10 cellular contexts compared by ENCODE assay signal in the genomic region with DNA sequence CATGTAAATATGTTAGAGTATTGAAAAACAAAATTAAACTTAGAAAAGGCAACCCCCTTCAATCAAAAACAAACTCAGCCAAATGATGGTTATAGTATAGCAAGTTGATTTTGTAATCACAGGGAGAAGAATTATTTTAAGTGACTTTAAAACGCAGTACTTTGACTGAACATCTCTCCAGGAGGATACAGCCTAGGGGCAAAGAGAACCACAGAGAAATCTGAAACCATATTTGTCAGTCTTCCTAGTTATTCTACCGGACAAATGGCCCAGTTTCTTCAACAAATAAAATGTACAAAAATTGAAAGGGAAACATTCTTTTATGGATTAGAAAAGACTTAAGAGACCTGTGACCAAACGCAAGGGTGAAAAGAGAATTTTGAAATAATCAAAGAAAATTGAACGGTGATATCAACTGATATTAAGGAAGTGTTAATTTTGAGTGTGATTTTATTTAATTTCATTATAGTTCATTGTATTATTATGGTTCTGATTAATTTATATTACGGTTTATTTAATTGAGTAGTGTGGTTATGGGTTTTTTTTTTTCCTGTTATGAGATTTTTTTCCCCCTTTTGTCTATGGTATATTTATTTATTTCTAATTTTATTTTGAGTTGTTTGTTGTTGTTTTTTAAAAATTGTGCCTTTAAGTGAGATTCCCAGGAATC.
A peak's percentile ranks its signal among the peaks of the same experiment; 100 is the strongest.
DNase-seq lines count a peak whose midpoint lies in the region; ATAC-seq, FAIRE-seq and TF ChIP-seq lines count a peak whose summit lies in the region.
"Had no signal": no experiment of that assay in that cellular context is flagged by ENCODE, and none has a peak within 500 bp of the region (broad histone marks: within the 10 kb centered on the region; RNA-seq: fewer than 3 reads in every experiment).

No MANE protein-coding gene starts in this region.

- H2AFZ ChIP-seq in PC-3 (ENCODE audit: low read length) (peak overlapping the region; percentile 49), endothelial cell of umbilical vein (ENCODE audit: low read depth, low read length) (peak overlapping the region; percentile 80), parathyroid adenoma (peak overlapping the region; percentile 45)

- H3F3A ChIP-seq in PC-3 (ENCODE audit: low read length, unreplicated experiment) = no peaks in the 10 kb centered on the region

- no peak for TF ChIP-seq CTCF in PC-3 (conservative IDR thresholded peaks at IDR 0.05; ENCODE audit: low read depth, low read length)
- no peak for TF ChIP-seq CTCF in endothelial cell of umbilical vein (IDR thresholded peaks at IDR 0.05; ENCODE audit: extremely low read depth in 1 of 2, insufficient read depth in 1 of 2, low read depth in 1 of 2, low read length in 2 of 2)
- no peak for TF ChIP-seq CTCF in parathyroid adenoma (IDR thresholded peaks at IDR 0.05)

- H3K4me1 ChIP-seq in CD8-positive, alpha-beta memory T cell (ENCODE audit: insufficient read depth, low read length) = no peaks in the 10 kb centered on the region
- H3K4me1 ChIP-seq in PC-3 (ENCODE audit: insufficient read depth, low read length) (peaks cover 14% of the 10 kb centered on the region), endothelial cell of umbilical vein (ENCODE audit: control insufficient read depth, extremely low read depth, insufficient read depth, low read length) (no peaks in the 10 kb centered on the region), parathyroid adenoma (peaks cover 4% of the 10 kb centered on the region)

- H3K27ac Mint-ChIP-seq in CD8-positive, alpha-beta memory T cell = peak overlapping the region in 1 of 8 donors; percentile 72

- H3K36me3 Mint-ChIP-seq in CD8-positive, alpha-beta memory T cell = peaks cover 0 to 4% (median 2%) of the 10 kb centered on the region in 3 donors

- CTCF ChIA-PET in CD8-positive, alpha-beta memory T cell (lab: Charles Lee) = interaction anchor here (0.8 to 1.3 kb wide), 2 partner anchors 8 to 546 kb away, joined by 3 read pairs; no protein-coding TSS in a partner anchor
- CTCF ChIA-PET in PC-3 (lab: Charles Lee) (interaction anchor here (0.6 to 0.7 kb wide), 2 partner anchors 79 to 238 kb away, joined by 3 to 5 read pairs; no protein-coding TSS in a partner anchor), endothelial cell of umbilical vein (lab: Charles Lee) (interaction anchor here (0.7 to 1.8 kb wide), 8 partner anchors 8 to 672 kb away, joined by 3 to 11 read pairs (median 4); no protein-coding TSS in a partner anchor)

- no peaks in the 10 kb centered on the region for H3K9me3 Mint-ChIP-seq in CD8-positive, alpha-beta memory T cell

- H3K27me3 Mint-ChIP-seq in CD8-positive, alpha-beta memory T cell = peaks cover 15 to 45% of the 10 kb centered on the region in 2 donors

- H3K79me2 ChIP-seq in PC-3 (ENCODE audit: low read length) = no peaks in the 10 kb centered on the region
- no peaks in the 10 kb centered on the region for H3K79me2 ChIP-seq in endothelial cell of umbilical vein (ENCODE audit: control insufficient read depth, insufficient read depth, low read length)
- no peaks in the 10 kb centered on the region for H3K79me2 ChIP-seq in parathyroid adenoma

- BruUV-seq in PC-3 (replicated peaks; lab: Mats Ljungman, UMichigan) = no TSS peak
- no TSS peak for BruUV-seq in endothelial cell of umbilical vein (replicated peaks; lab: Mats Ljungman, UMichigan)

- intact Hi-C loops in PC-3 (cut with micrococcal nuclease) (no loop called here), endothelial cell of umbilical vein (cut with micrococcal nuclease) (no loop called here)

- no peaks in the 10 kb centered on the region for H3K9me3 ChIP-seq in CD8-positive, alpha-beta memory T cell (ENCODE audit: low read length)
- no peaks in the 10 kb centered on the region for H3K9me3 ChIP-seq in PC-3 (ENCODE audit: low read length)
- H3K9me3 ChIP-seq in endothelial cell of umbilical vein (replicated peaks; ENCODE audit: control insufficient read depth, insufficient read depth, low read length) = no peaks in the 10 kb centered on the region
- H3K9me3 ChIP-seq in parathyroid adenoma (ENCODE audit: control insufficient read depth, low read length) = no peaks in the 10 kb centered on the region

- POLR2A ChIA-PET in CD8-positive, alpha-beta memory T cell (lab: Charles Lee) = no interaction called here
- POLR2A ChIA-PET in PC-3 (lab: Charles Lee; ENCODE audit: unreplicated experiment) (interaction anchor here (0.7 kb wide), 1 partner anchor 287 kb away, joined by 5 read pairs; no protein-coding TSS in a partner anchor), endothelial cell of umbilical vein (lab: Charles Lee) (interaction anchor here (1.1 kb wide), 1 partner anchor 224 kb away, joined by 5 read pairs; no protein-coding TSS in a partner anchor)

- H3K4me3 ChIP-seq in CD8-positive, alpha-beta memory T cell (ENCODE audit: low read length) = no peak overlapping the region
- H3K4me3 ChIP-seq in PC-3 (ENCODE audit: low read length) (peak overlapping the region; percentile 71), endothelial cell of umbilical vein (replicated peaks in 1 of 3; ENCODE audit: insufficient read depth in 1 of 3, low read depth in 1 of 3, low read length in 3 of 3) (peak overlapping the region; percentile 20 to 65 (median 28)), parathyroid adenoma (ENCODE audit: low read depth, low read length) (peak overlapping the region; percentile 39)

- ATAC-seq in PC-3 = no peak
- no peak for ATAC-seq in GM19452 (IDR thresholded peaks at IDR 0.05; ENCODE audit: unreplicated experiment)

- dilution Hi-C loops in endothelial cell of umbilical vein (cut with MboI; ENCODE audit: extremely low pct_ligation_motif_present, low sequenced_read_pairs) = no loop called here

- H3K9me1 ChIP-seq in endothelial cell of umbilical vein (replicated peaks; ENCODE audit: control insufficient read depth, extremely low read depth, insufficient read depth, low read length) = no peaks in the 10 kb centered on the region

- peak overlapping the region in 5 of 7 donors; percentile 23 to 71 (median 50) for H3K4me3 Mint-ChIP-seq in CD8-positive, alpha-beta memory T cell

- no peak overlapping the region for H3K27ac ChIP-seq in CD8-positive, alpha-beta memory T cell (ENCODE audit: low read depth, low read length)
- H3K27ac ChIP-seq in PC-3 (ENCODE audit: low read length) (0 out of 2 replicates have a peak overlapping the region, but pooled peaks have one; percentile 10), endothelial cell of umbilical vein (ENCODE audit: insufficient read depth, low read depth, low read length) (no peak overlapping the region), parathyroid adenoma (no peak overlapping the region)
- H3K27ac ChIP-seq: foreskin keratinocyte had no signal

- H4K20me1 ChIP-seq in PC-3 (ENCODE audit: low read length) (no peaks in the 10 kb centered on the region), endothelial cell of umbilical vein (replicated peaks; ENCODE audit: control insufficient read depth, extremely low read depth, insufficient read depth, low read length) (no peaks in the 10 kb centered on the region)

- no peaks in the 10 kb centered on the region for H3K27me3 ChIP-seq in CD8-positive, alpha-beta memory T cell (ENCODE audit: insufficient read depth, low read length, poor library complexity, severe bottlenecking)
- H3K27me3 ChIP-seq in PC-3 (ENCODE audit: low read length) (no peaks in the 10 kb centered on the region), endothelial cell of umbilical vein (ENCODE audit: control insufficient read depth in 2 of 2, insufficient read depth in 2 of 2, low read length in 2 of 2) (peaks cover 5 to 7% of the 10 kb centered on the region in 2 experiments), parathyroid adenoma (ENCODE audit: control insufficient read depth, insufficient read depth, low read length) (no peaks in the 10 kb centered on the region)

- no peak for DNase-seq in CD8-positive, alpha-beta memory T cell
- peak; percentile 43 for DNase-seq in PC-3
- no peak for DNase-seq in endothelial cell of umbilical vein (ENCODE audit: low read depth, low spot score)
- DNase-seq in HCEC 1CT = no peak
- DNase-seq in middle frontal gyrus (ENCODE audit: extremely low spot score, low spot score) = no peak
- no peak for DNase-seq in NCI-H1694 treated with DMSO at 0.1 percent for 48 hours (lab: John Stamatoyannopoulos, UW)
- DNase-seq: NCI-H2029 had no signal

- H3K9me2 ChIP-seq in PC-3 (replicated peaks; ENCODE audit: low read length) = no peaks in the 10 kb centered on the region

- no peaks in the 10 kb centered on the region for H3K36me3 ChIP-seq in CD8-positive, alpha-beta memory T cell (ENCODE audit: insufficient read depth, low read length)
- H3K36me3 ChIP-seq in PC-3 (ENCODE audit: low read depth, low read length) (no peaks in the 10 kb centered on the region), endothelial cell of umbilical vein (ENCODE audit: control insufficient read depth in 2 of 2, extremely low read depth in 1 of 2, insufficient read depth in 2 of 2, low read length in 2 of 2) (no peaks in the 10 kb centered on the region), parathyroid adenoma (ENCODE audit: control insufficient read depth, insufficient read depth, low read length) (no peaks in the 10 kb centered on the region)

- no peak for TF ChIP-seq POLR2A in endothelial cell of umbilical vein (IDR thresholded peaks at IDR 0.05; ENCODE audit: low read depth, low read length)

- H3K4me2 ChIP-seq in PC-3 (ENCODE audit: low read length) (peak overlapping the region; percentile 85), endothelial cell of umbilical vein (ENCODE audit: insufficient read depth, low read length) (peak overlapping the region; percentile 96), parathyroid adenoma (ENCODE audit: low read length) (peak overlapping the region; percentile 87)

- H3K4me1 Mint-ChIP-seq in CD8-positive, alpha-beta memory T cell = peaks cover 3 to 15% (median 11%) of the 10 kb centered on the region in 3 donors

- peak overlapping the region; percentile 38 for H3K9ac ChIP-seq in PC-3 (ENCODE audit: low read length)
- H3K9ac ChIP-seq in endothelial cell of umbilical vein (replicated peaks; ENCODE audit: extremely low read depth, insufficient read depth, low read length) = peak overlapping the region; percentile 47
- no peak overlapping the region for H3K9ac ChIP-seq in parathyroid adenoma

- no peak for FAIRE-seq in endothelial cell of umbilical vein (lab: Jason Lieb, UNC)

TF ChIP-seq in endothelial cell of umbilical vein, 7 proteins besides CTCF, POLR2A, EP300 and RAD21:
- TF ChIP-seq FOS (IDR thresholded peaks at IDR 0.05; ENCODE audit: borderline replicate concordance, insufficient read depth, low read length) = no peak
- TF ChIP-seq EZH2 (IDR thresholded peaks at IDR 0.05; ENCODE audit: borderline replicate concordance, low read depth, low read length, severe bottlenecking) = no peak
